In the genomic region with DNA sequence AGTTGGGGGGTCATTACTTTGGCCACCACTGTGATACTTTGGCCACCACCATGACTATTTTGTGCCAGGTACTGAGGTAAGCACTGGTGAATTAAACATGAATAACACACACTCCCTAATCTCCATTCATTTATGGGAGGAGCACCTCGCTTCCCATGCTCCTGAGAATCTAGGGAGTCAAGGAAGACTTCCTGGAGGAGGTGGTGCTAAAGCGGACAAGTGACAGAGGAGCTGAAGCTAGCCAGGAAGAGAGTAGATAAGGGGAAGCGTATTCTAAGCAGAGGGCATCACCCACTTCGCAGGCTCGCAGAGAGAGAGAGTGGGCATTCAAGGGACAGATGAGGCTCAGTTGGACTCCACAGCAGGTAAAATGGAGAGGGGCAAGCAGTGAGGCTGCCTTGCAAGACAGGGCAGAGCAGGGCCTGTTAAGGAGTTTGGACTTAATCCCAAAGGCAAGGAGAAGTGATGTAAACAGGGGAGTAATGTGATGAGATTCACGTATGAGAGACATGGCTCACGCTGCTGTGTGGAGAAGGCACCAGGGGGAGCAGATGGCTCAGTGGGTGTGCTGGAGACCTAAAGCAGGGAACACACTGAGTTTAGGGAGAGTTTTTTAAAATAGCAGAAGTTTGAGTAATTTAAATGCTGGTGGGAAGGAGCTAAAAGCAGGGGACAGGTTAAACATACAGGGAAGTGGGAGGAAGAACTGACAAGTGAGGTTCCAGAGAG, we compare ENCODE assay signal across 20 cellular contexts.
"Had no signal": no experiment of that assay in that cellular context is flagged by ENCODE, and none has a peak within 500 bp of the region (broad histone marks: within the 10 kb centered on the region; RNA-seq: fewer than 3 reads in every experiment).

No MANE protein-coding gene starts in this region.

- H3K4me3 Mint-ChIP-seq: activated naive CD4-positive, alpha-beta T cell treated with anti-CD3 and anti-CD28 coated beads for 36 hours; activated naive CD8-positive, alpha-beta T cell treated with anti-CD3 and anti-CD28 coated beads, Interleukin-2, amount 50 U/mL, for 24 hours; activated T-helper 17 cell treated with anti-CD3 and anti-CD28 coated beads, Interleukin-2, amount 50 U/mL, for 72 hours; naive thymus-derived CD4-positive, alpha-beta T cell; stimulated activated naive CD8-positive, alpha-beta T cell treated with anti-CD3 and anti-CD28 coated beads, Interleukin-15, Interleukin-2, amounts not matched to agents 100 ng/mL and 50 ng/mL, for 24 hours had no signal

- H3K4me1 Mint-ChIP-seq: activated naive CD8-positive, alpha-beta T cell treated with anti-CD3 and anti-CD28 coated beads, Interleukin-2, amount 50 U/mL, for 24 hours; naive thymus-derived CD4-positive, alpha-beta T cell had no signal

- H3K27me3 Mint-ChIP-seq: activated naive CD8-positive, alpha-beta T cell treated with anti-CD3 and anti-CD28 coated beads, Interleukin-2, amount 50 U/mL, for 24 hours; activated T-helper 17 cell treated with anti-CD3 and anti-CD28 coated beads, Interleukin-2, amount 50 U/mL, for 72 hours; naive thymus-derived CD4-positive, alpha-beta T cell; stimulated activated naive CD8-positive, alpha-beta T cell treated with anti-CD3 and anti-CD28 coated beads, Interleukin-15, Interleukin-2, amounts not matched to agents 100 ng/mL and 50 ng/mL, for 24 hours had no signal

- ATAC-seq: activated CD4-positive, CD25-positive, alpha-beta regulatory T cell treated with anti-CD3 and anti-CD28 coated beads, Interleukin-2, amount 50 U/mL, for 24 hours; activated naive CD8-positive, alpha-beta T cell treated with anti-CD3 and anti-CD28 coated beads, Interleukin-2, amount 50 U/mL, for 24 hours; activated T-helper 17 cell treated with anti-CD3 and anti-CD28 coated beads, Interleukin-2, amount 50 U/mL, for 72 hours; esophagus mucosa; left lobe of liver; mucosa of descending colon; naive thymus-derived CD4-positive, alpha-beta T cell; right cardiac atrium had no signal

- H2AFZ ChIP-seq: hepatocyte had no signal

- H3K4me2 ChIP-seq: hepatocyte had no signal

- FAIRE-seq: astrocyte, keratinocyte, TTC549 had no signal

- H3K9me3 Mint-ChIP-seq: activated naive CD4-positive, alpha-beta T cell treated with anti-CD3 and anti-CD28 coated beads for 36 hours; activated naive CD8-positive, alpha-beta T cell treated with anti-CD3 and anti-CD28 coated beads, Interleukin-2, amount 50 U/mL, for 24 hours; activated T-helper 17 cell treated with anti-CD3 and anti-CD28 coated beads, Interleukin-2, amount 50 U/mL, for 72 hours; naive thymus-derived CD4-positive, alpha-beta T cell; stimulated activated naive CD8-positive, alpha-beta T cell treated with anti-CD3 and anti-CD28 coated beads, Interleukin-15, Interleukin-2, amounts not matched to agents 100 ng/mL and 50 ng/mL, for 24 hours had no signal

- H3K79me2 ChIP-seq: hepatocyte had no signal

- DNase-seq: activated naive CD4-positive, alpha-beta T cell treated with anti-CD3 and anti-CD28 coated beads for 36 hours; activated naive CD8-positive, alpha-beta T cell treated with anti-CD3 and anti-CD28 coated beads, Interleukin-2, amount 50 U/mL, for 24 hours; mammary epithelial cell; mucosa of descending colon; naive thymus-derived CD4-positive, alpha-beta T cell; right cardiac atrium; stimulated activated CD4-positive, alpha-beta T cell treated with anti-CD3 and anti-CD28 coated beads, Interleukin-15, amount 100 ng/mL, for 24 hours; stimulated activated CD4-positive, alpha-beta T cell treated with anti-CD3 and anti-CD28 coated beads, Interleukin-4, amount 100 ng/mL, for 24 hours; T-helper 2 cell had no signal

- H3K9me3 ChIP-seq: mucosa of descending colon, neutrophil had no signal

- H3K4me3 ChIP-seq: hepatocyte, mucosa of descending colon, skin epidermis had no signal

- H3K27ac Mint-ChIP-seq: activated naive CD4-positive, alpha-beta T cell treated with anti-CD3 and anti-CD28 coated beads for 36 hours; activated naive CD8-positive, alpha-beta T cell treated with anti-CD3 and anti-CD28 coated beads, Interleukin-2, amount 50 U/mL, for 24 hours; activated T-helper 17 cell treated with anti-CD3 and anti-CD28 coated beads, Interleukin-2, amount 50 U/mL, for 72 hours; stimulated activated naive CD8-positive, alpha-beta T cell treated with anti-CD3 and anti-CD28 coated beads, Interleukin-15, Interleukin-2, amounts not matched to agents 100 ng/mL and 50 ng/mL, for 24 hours had no signal

- H3K27ac ChIP-seq: hepatocyte, neutrophil, skin epidermis had no signal

- H3K27me3 ChIP-seq: hepatocyte, neutrophil had no signal

- H3K36me3 ChIP-seq: neutrophil had no signal
